Comparison of ENCODE assay signal across 1 cellular context in genomic region chr3:100006570-100007271, GRCh38.
TF ChIP-seq lines count a peak whose summit lies in the region.

No MANE protein-coding gene starts in this region.

TF ChIP-seq in GM12878, 131 proteins besides CTCF, POLR2A, EP300 and RAD21 (continued from another document):
- TF ChIP-seq RELA (IDR thresholded peaks at IDR 0.05; ENCODE audit: borderline replicate concordance, partially characterized antibody) (no peak), MAX (IDR thresholded peaks at IDR 0.05; ENCODE audit: low read depth, low read length) (no peak), ZZZ3 (IDR thresholded peaks at IDR 0.05; ENCODE audit: control insufficient read depth, insufficient read length, low read depth) (no peak), RUNX3 (IDR thresholded peaks at IDR 0.05; ENCODE audit: low read length) (no peak), IKZF1 (conservative IDR thresholded peaks at IDR 0.05) (no peak), NFIC (IDR thresholded peaks at IDR 0.05; ENCODE audit: low read depth, low read length) (no peak)
TF ChIP-seq in GM12878: peak in this region for 0.
